ENCODE assay signal across 1 cellular context in the genomic region with DNA sequence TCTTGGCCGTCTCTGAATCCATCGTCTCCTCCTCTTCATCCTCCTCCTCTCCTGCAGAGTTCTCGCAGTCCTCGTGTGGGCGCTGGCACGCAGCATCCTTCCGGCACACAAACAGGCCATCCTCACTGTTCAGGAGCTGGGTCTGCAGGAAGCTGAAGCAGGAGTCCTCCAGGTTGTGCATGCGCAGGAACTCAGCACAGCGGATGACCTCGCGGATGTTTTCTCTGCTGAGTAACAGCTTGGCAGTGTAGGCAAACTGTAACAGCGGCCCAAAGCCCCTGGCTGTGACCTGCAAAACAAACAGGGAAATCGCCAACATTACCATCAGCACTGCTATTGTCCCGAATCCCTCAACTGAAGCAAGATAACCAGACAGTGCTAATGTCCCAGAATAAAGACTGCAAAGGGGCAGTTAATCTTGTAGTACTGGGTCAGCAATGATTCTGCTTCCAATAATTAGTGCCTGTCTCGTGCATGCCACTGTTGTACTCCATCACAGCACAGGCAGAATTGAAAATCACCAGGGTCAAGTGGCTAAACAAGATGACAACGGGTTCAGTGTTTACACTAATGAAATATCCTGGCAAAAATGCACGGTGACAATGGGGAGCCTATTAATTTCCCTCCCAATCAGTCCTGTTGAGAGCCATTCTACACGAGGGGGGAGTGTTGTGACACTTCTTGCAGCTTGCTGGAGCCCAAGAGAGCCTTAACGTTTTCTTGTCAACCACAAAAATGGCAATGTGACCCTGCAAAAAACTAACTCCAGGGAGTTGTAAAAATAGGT.
A peak's percentile ranks its signal among the peaks of the same experiment; 100 is the strongest.
TF ChIP-seq lines count a peak whose summit lies in the region.

No MANE protein-coding gene starts in this region.

TF ChIP-seq in HepG2, 621 proteins besides CTCF, POLR2A, EP300 and RAD21 (continued from another document):
- TF ChIP-seq, protein P1, sequence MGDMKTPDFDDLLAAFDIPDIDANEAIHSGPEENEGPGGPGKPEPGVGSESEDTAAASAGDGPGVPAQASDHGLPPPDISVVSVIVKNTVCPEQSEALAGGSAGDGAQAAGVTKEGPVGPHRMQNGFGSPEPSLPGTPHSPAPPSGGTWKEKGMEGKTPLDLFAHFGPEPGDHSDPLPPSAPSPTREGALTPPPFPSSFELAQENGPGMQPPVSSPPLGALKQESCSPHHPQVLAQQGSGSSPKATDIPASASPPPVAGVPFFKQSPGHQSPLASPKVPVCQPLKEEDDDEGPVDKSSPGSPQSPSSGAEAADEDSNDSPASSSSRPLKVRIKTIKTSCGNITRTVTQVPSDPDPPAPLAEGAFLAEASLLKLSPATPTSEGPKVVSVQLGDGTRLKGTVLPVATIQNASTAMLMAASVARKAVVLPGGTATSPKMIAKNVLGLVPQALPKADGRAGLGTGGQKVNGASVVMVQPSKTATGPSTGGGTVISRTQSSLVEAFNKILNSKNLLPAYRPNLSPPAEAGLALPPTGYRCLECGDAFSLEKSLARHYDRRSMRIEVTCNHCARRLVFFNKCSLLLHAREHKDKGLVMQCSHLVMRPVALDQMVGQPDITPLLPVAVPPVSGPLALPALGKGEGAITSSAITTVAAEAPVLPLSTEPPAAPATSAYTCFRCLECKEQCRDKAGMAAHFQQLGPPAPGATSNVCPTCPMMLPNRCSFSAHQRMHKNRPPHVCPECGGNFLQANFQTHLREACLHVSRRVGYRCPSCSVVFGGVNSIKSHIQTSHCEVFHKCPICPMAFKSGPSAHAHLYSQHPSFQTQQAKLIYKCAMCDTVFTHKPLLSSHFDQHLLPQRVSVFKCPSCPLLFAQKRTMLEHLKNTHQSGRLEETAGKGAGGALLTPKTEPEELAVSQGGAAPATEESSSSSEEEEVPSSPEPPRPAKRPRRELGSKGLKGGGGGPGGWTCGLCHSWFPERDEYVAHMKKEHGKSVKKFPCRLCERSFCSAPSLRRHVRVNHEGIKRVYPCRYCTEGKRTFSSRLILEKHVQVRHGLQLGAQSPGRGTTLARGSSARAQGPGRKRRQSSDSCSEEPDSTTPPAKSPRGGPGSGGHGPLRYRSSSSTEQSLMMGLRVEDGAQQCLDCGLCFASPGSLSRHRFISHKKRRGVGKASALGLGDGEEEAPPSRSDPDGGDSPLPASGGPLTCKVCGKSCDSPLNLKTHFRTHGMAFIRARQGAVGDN (CRISPR knock-in tag; IDR thresholded peaks at IDR 0.05), result peak; percentile 48
